Comparison of ENCODE assay signal across 8 cellular contexts in the genomic region with DNA sequence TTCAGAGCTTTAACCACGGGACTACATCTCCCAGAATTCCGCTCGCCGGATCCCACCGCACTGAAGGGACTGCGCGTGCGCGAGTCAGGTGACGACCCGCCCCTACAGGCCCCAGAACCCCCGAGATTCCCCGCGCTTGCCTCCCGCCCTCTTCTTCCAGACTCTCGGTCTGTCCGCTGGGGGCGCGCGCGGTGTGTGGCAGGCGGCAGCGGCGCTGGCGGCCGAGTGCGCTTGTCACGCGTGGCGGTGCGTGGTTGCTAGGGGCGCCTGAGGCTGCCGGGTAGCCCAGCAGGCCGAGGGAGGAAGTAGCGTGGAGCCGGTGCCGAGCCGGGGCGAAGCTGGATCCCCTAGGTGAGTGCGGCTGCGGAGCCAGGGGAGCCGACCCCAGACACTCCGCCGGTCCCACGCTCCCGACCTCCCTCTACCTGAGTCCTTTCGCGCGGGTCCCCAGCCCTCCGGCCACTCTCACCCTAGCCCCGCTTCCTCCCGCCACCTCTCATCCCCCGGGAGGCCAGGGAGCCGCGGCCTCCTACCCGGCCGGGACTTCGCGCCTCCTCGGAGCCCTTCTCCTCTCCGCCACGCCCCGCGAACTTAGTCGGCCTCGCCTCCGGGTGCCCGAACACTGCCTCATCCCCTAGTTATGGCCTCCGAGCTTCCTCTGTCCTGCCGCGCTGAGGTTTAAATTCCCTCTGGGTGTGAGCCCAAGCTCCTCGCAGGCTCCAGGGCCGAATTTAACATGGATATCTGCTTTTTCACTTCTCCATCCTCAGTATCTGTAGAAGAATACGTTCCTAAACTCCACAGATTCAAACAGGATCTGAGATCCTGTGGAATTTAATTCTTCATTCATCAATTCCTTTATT. TPM values are rescaled to one million over a fixed set of nuclear protein-coding genes. Genes with fewer than 3 reads are reported as not detected.
DNase-seq lines count a peak whose midpoint lies in the region; ATAC-seq and TF ChIP-seq lines count a peak whose summit lies in the region.

A gene with protein sequence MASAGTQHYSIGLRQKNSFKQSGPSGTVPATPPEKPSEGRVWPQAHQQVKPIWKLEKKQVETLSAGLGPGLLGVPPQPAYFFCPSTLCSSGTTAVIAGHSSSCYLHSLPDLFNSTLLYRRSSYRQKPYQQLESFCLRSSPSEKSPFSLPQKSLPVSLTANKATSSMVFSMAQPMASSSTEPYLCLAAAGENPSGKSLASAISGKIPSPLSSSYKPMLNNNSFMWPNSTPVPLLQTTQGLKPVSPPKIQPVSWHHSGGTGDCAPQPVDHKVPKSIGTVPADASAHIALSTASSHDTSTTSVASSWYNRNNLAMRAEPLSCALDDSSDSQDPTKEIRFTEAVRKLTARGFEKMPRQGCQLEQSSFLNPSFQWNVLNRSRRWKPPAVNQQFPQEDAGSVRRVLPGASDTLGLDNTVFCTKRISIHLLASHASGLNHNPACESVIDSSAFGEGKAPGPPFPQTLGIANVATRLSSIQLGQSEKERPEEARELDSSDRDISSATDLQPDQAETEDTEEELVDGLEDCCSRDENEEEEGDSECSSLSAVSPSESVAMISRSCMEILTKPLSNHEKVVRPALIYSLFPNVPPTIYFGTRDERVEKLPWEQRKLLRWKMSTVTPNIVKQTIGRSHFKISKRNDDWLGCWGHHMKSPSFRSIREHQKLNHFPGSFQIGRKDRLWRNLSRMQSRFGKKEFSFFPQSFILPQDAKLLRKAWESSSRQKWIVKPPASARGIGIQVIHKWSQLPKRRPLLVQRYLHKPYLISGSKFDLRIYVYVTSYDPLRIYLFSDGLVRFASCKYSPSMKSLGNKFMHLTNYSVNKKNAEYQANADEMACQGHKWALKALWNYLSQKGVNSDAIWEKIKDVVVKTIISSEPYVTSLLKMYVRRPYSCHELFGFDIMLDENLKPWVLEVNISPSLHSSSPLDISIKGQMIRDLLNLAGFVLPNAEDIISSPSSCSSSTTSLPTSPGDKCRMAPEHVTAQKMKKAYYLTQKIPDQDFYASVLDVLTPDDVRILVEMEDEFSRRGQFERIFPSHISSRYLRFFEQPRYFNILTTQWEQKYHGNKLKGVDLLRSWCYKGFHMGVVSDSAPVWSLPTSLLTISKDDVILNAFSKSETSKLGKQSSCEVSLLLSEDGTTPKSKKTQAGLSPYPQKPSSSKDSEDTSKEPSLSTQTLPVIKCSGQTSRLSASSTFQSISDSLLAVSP (plus strand): TSS at position 149 of the 863 bp plus-strand sequence. CDS start 26,842 bp downstream, outside the sequence.

- H3K27ac ChIP-seq in angular gyrus (ENCODE audit: low read depth, low read length) (peak within 1 kb of the TSS; percentile 77), right atrium auricular region (peak within 1 kb of the TSS; percentile 88 to 92), uterus (peak within 1 kb of the TSS; percentile 89 to 92)

- H3K4me3 ChIP-seq in right atrium auricular region = peak within 1 kb of the TSS; percentile 63 to 85
- peak within 1 kb of the TSS; percentile 80 to 89 for H3K4me3 ChIP-seq in uterus

- TF ChIP-seq POLR2A in uterus (IDR thresholded peaks at IDR 0.05) = peak; percentile 73 to 80

- TF ChIP-seq CTCF in right atrium auricular region (IDR thresholded peaks at IDR 0.05) (peak; percentile 77 to 90), uterus (IDR thresholded peaks at IDR 0.05) (peak; percentile 77 to 96 (median 95))

- H3K36me3 ChIP-seq in right atrium auricular region (no peaks in the 10 kb centered on the region), uterus (no peaks in the 10 kb centered on the region)

- DNase-seq in NCI-H187 (lab: John Stamatoyannopoulos, UW) (peak; percentile 33 to 80), T-helper 2 cell (peak; percentile 97 to 99 (median 98)), right atrium auricular region (ENCODE audit: low spot score) (peak; percentile 98), pulmonary artery endothelial cell (ENCODE audit: low read depth, low spot score) (peak; percentile 76), uterus (peak; percentile 97 to 98)

- intact Hi-C loops in uterus (cut with DNase I; ENCODE audit: low total_unique reads) = no loop called here

- H3K9me3 ChIP-seq in right atrium auricular region (no peaks in the 10 kb centered on the region), uterus (no peaks in the 10 kb centered on the region)

- H3K4me1 ChIP-seq in right atrium auricular region = peaks cover 0 to 9% of the 10 kb centered on the region in 2 donors
- H3K4me1 ChIP-seq in uterus = peaks cover 0 to 7% of the 10 kb centered on the region in 2 donors

- ATAC-seq in GM18499 (IDR thresholded peaks at IDR 0.05; ENCODE audit: insufficient read depth, unreplicated experiment) (peak; percentile 69), HG02943 (IDR thresholded peaks at IDR 0.05; ENCODE audit: low read depth, unreplicated experiment) (peak; percentile 79)

- H3K27me3 ChIP-seq in right atrium auricular region = no peaks in the 10 kb centered on the region
- H3K27me3 ChIP-seq in uterus = no peaks in the 10 kb centered on the region

RNA-seq across cellular contexts. Expression of the gene that starts here (rescaled TPM):
- 1 to 10 TPM; 8.2 to 9.9 TPM for total RNA-seq in right atrium auricular region
- total RNA-seq in pulmonary artery endothelial cell = 6.4 and 10.0 TPM in 2 replicates
- total RNA-seq in uterus = 100 to 1,000 TPM in 1 of 4 donors, 10 to 100 TPM in 3; 13.1 to 117 (median 25.7) TPM

Comparison
In these comparisons a context has a peak if more than half of its experiments do, and no peak if none do; other contexts are left out.
1. Peak in every context shown above with its lines: DNase-seq, ATAC-seq, H3K4me3 ChIP-seq and H3K27ac ChIP-seq.